In genomic region chr9:129037767-129038098, GRCh38 we compare ENCODE assay signal across 9 cellular contexts. TPM values are rescaled to one million over a fixed set of nuclear protein-coding genes. Genes with fewer than 3 reads are reported as not detected.
A peak's percentile ranks its signal among the peaks of the same experiment; 100 is the strongest.
DNase-seq lines count a peak whose midpoint lies in the region; FAIRE-seq and TF ChIP-seq lines count a peak whose summit lies in the region.
"Had no signal": no experiment of that assay in that cellular context is flagged by ENCODE, and none has a peak within 500 bp of the region (broad histone marks: within the 10 kb centered on the region; RNA-seq: fewer than 3 reads in every experiment).

No MANE protein-coding gene starts in this region.

- H3K36me3 ChIP-seq in astrocyte (ENCODE audit: insufficient read depth, low read length) (no peaks in the 10 kb centered on the region), stomach smooth muscle (ENCODE audit: control insufficient read depth in 2 of 2, insufficient read depth in 2 of 2, low read length in 2 of 2) (peaks cover 15 to 16% of the 10 kb centered on the region in 2 donors)

- no peak overlapping the region for H3K27ac ChIP-seq in astrocyte (ENCODE audit: low read depth, low read length)
- peak overlapping the region; percentile 62 for H3K27ac ChIP-seq in stomach smooth muscle (ENCODE audit: low read length)

- H3K4me1 ChIP-seq in astrocyte (ENCODE audit: insufficient read depth, low read length) (peaks cover 10% of the 10 kb centered on the region), stomach smooth muscle (ENCODE audit: control insufficient read depth, insufficient read depth, low read length) (peaks cover 23% of the 10 kb centered on the region)

- no peak overlapping the region for H3K27ac Mint-ChIP-seq in astrocyte (ENCODE audit: unreplicated experiment)

- no peaks in the 10 kb centered on the region for H3K9me3 Mint-ChIP-seq in astrocyte (ENCODE audit: unreplicated experiment)

- peaks cover 7% of the 10 kb centered on the region for H3K36me3 Mint-ChIP-seq in astrocyte (ENCODE audit: low read depth, unreplicated experiment)

- H3K9ac ChIP-seq in astrocyte (ENCODE audit: low read length) = peak overlapping the region; percentile 88
- peak overlapping the region; percentile 84 to 85 for H3K9ac ChIP-seq in stomach smooth muscle (ENCODE audit: low read length in 2 of 2)

- no peak for DNase-seq in Jurkat, Clone E6-1 (ENCODE audit: low read depth, low spot score)
- DNase-seq in astrocyte (ENCODE audit: low read depth) = no peak
- peak; percentile 36 for DNase-seq in iris pigment epithelial cell (ENCODE audit: low read depth)
- DNase-seq in DMS114 treated with DMSO at 0.1 percent for 48 hours (lab: John Stamatoyannopoulos, UW; ENCODE audit: unreplicated experiment) = no peak
- no peak for DNase-seq in DMS79 (lab: John Stamatoyannopoulos, UW)
- DNase-seq in stimulated activated CD4-positive, alpha-beta T cell treated with anti-CD3 and anti-CD28 coated beads, Interleukin-2, amount 100 ng/mL, for 48 hours = no peak
- no peak for DNase-seq in HT-29 (ENCODE audit: low spot score)
- DNase-seq: NCI-H1694 had no signal

- peak overlapping the region; percentile 93 for H3K4me3 Mint-ChIP-seq in astrocyte (ENCODE audit: unreplicated experiment)

- peaks cover 26% of the 10 kb centered on the region for H3K79me2 ChIP-seq in astrocyte (ENCODE audit: insufficient read depth, low read length)

- FAIRE-seq in astrocyte (lab: Jason Lieb, UNC) = no peak

- no peaks in the 10 kb centered on the region for H3K27me3 Mint-ChIP-seq in astrocyte (ENCODE audit: low read depth, unreplicated experiment)

- H3K9me3 ChIP-seq in astrocyte (ENCODE audit: insufficient read depth, low read depth, low read length) (no peaks in the 10 kb centered on the region), stomach smooth muscle (ENCODE audit: control insufficient read depth in 2 of 2, low read length in 2 of 2) (no peaks in the 10 kb centered on the region)

- H2AFZ ChIP-seq in astrocyte (ENCODE audit: low read depth, low read length) = no peak overlapping the region

- H3K4me3 ChIP-seq in Jurkat, Clone E6-1 (ENCODE audit: low read length) = peak overlapping the region; percentile 92
- H3K4me3 ChIP-seq in astrocyte (ENCODE audit: insufficient read depth, low read depth, low read length) = peak overlapping the region; percentile 82
- peak overlapping the region; percentile 94 to 97 for H3K4me3 ChIP-seq in stomach smooth muscle (ENCODE audit: low read length in 2 of 2)

- peak overlapping the region; percentile 97 for H3K4me2 ChIP-seq in astrocyte (ENCODE audit: low read length)

- no peaks in the 10 kb centered on the region for H3K27me3 ChIP-seq in astrocyte (ENCODE audit: insufficient read depth, low read length)
- H3K27me3 ChIP-seq in stomach smooth muscle (ENCODE audit: control insufficient read depth in 1 of 2, insufficient read depth in 2 of 2, low read length in 2 of 2) = no peaks in the 10 kb centered on the region

- peaks cover 22% of the 10 kb centered on the region for H4K20me1 ChIP-seq in astrocyte (ENCODE audit: insufficient read depth, low read length)

- TF ChIP-seq CTCF in astrocyte (IDR thresholded peaks at IDR 0.05; ENCODE audit: insufficient read depth, low read depth, low read length) = no peak

- peaks cover 15% of the 10 kb centered on the region for H3K4me1 Mint-ChIP-seq in astrocyte (ENCODE audit: low read depth, unreplicated experiment)

RNA-seq across cellular contexts. Expression of gene MIGA2, which starts 1.3 kb away (rescaled TPM):
- polyA plus RNA-seq in Jurkat, Clone E6-1 (2012; ENCODE audit: insufficient read depth, insufficient read length) = 24.8 TPM
- 23.1 and 23.8 TPM in 2 replicates for total RNA-seq in astrocyte
- total RNA-seq in HT-29 (2014; rRNA removed; shearing (Covaris generic)) = 64.8 and 66.6 TPM in 2 replicates

RNA-seq across cellular contexts. Expression of gene SH3GLB2, which starts 9.6 kb away (rescaled TPM):
- polyA plus RNA-seq in Jurkat, Clone E6-1 (2012; ENCODE audit: insufficient read depth, insufficient read length) = 72.3 TPM
- 35.0 and 38.0 TPM in 2 replicates for total RNA-seq in astrocyte
- 118 and 146 TPM in 2 replicates for total RNA-seq in HT-29 (2014; rRNA removed; shearing (Covaris generic))

RNA-seq across cellular contexts. Expression of gene DOLPP1, which starts 43.2 kb away (rescaled TPM):
- 21.1 TPM for polyA plus RNA-seq in Jurkat, Clone E6-1 (2012; ENCODE audit: insufficient read depth, insufficient read length)
- 14.9 and 17.9 TPM in 2 replicates for total RNA-seq in astrocyte
- 45.4 and 50.8 TPM in 2 replicates for total RNA-seq in HT-29 (2014; rRNA removed; shearing (Covaris generic))
